25 cellular contexts compared by ENCODE assay signal in genomic region chr19:53608381-53608780, GRCh38. TPM values are rescaled to one million over a fixed set of nuclear protein-coding genes. Genes with fewer than 3 reads are reported as not detected.
DNase-seq lines count a peak whose midpoint lies in the region; ATAC-seq, FAIRE-seq and TF ChIP-seq lines count a peak whose summit lies in the region.
"Had no signal": no experiment of that assay in that cellular context is flagged by ENCODE, and none has a peak within 500 bp of the region (broad histone marks: within the 10 kb centered on the region; RNA-seq: fewer than 3 reads in every experiment).

No MANE protein-coding gene starts in this region.

- no peak overlapping the region for H3K4ac ChIP-seq in H1 (replicated peaks; ENCODE audit: insufficient read length, low read depth, low read length)

- no peak overlapping the region for H4K8ac ChIP-seq in H1 (ENCODE audit: extremely low read depth, insufficient read depth, low read length)

- H4K5ac ChIP-seq in H1 (ENCODE audit: insufficient read length, low read depth, low read length) = no peak overlapping the region

- H3K27ac ChIP-seq in GM23338 (ENCODE audit: low read depth) (no peak overlapping the region), H1 (ENCODE audit: low read depth, low read length) (no peak overlapping the region), uterus (no peak overlapping the region)
- H3K27ac ChIP-seq: BLaER1 had no signal

- H2BK20ac ChIP-seq in H1 (ENCODE audit: low read length) = peak overlapping the region; percentile 40; the same call in 1 of the 2 replicates

- TF ChIP-seq POLR2A in H1 (IDR thresholded peaks at IDR 0.05; ENCODE audit: control extremely low read depth in 1 of 2, low read depth in 2 of 2, low read length in 2 of 2) = no peak
- TF ChIP-seq POLR2A in uterus (IDR thresholded peaks at IDR 0.05) = no peak

- CTCF ChIA-PET in H1 (lab: Charles Lee; ENCODE audit: partially characterized antibody) = interaction anchor here (0.5 to 1.5 kb wide), 5 partner anchors 15 to 559 kb away, joined by 3 to 5 read pairs (median 4); no protein-coding TSS in a partner anchor

- H3K9me2 ChIP-seq in GM23338 (ENCODE audit: insufficient read depth) = no peaks in the 10 kb centered on the region

- H3K9ac ChIP-seq in H1 (replicated peaks in 1 of 4; ENCODE audit: extremely low read depth in 1 of 4, low read depth in 3 of 4, low read length in 3 of 4) = no peak overlapping the region
- H3K9ac ChIP-seq: BLaER1 had no signal

- H3K79me1 ChIP-seq in H1 (ENCODE audit: low read depth, low read length) = no peaks in the 10 kb centered on the region

- H3K4me1 Mint-ChIP-seq in GM23338 = peaks cover 22% of the 10 kb centered on the region
- H3K4me1 Mint-ChIP-seq: CD14-positive monocyte; CD4-positive, alpha-beta memory T cell; CD4-positive, CD25-positive, alpha-beta regulatory T cell; CD8-positive, alpha-beta memory T cell had no signal

- no peak overlapping the region; the same call in 1 of the 2 replicates for H2AK5ac ChIP-seq in H1 (ENCODE audit: low read depth, low read length)

- TF ChIP-seq CTCF in GM23338 (conservative IDR thresholded peaks at IDR 0.05; ENCODE audit: low read depth in 2 of 2) = no peak
- no peak for TF ChIP-seq CTCF in H1 (IDR thresholded peaks at IDR 0.05; ENCODE audit: control extremely low read depth in 1 of 3, insufficient read depth in 1 of 3, low read depth in 1 of 3, low read length in 3 of 3)
- no peak for TF ChIP-seq CTCF in uterus (IDR thresholded peaks at IDR 0.05)

- H4K91ac ChIP-seq in H1 (replicated peaks; ENCODE audit: insufficient read length, low read length) = peak overlapping the region; percentile 20

- no peaks in the 10 kb centered on the region for H3K36me3 Mint-ChIP-seq in GM23338 (ENCODE audit: low read depth)
- H3K36me3 Mint-ChIP-seq: CD14-positive monocyte; CD4-positive, alpha-beta memory T cell; CD4-positive, CD25-positive, alpha-beta regulatory T cell; CD8-positive, alpha-beta memory T cell had no signal

- no peak overlapping the region for H2BK15ac ChIP-seq in H1 (ENCODE audit: low read length)

- H3K79me2 ChIP-seq in GM23338 (replicated peaks; ENCODE audit: insufficient read depth) (no peaks in the 10 kb centered on the region), H1 (ENCODE audit: control insufficient read depth in 1 of 2, insufficient read depth in 2 of 2, low read length in 2 of 2) (no peaks in the 10 kb centered on the region)

- intact Hi-C loops in uterus (cut with DNase I; ENCODE audit: low total_unique reads) = no loop called here

- H3K4me3 Mint-ChIP-seq in GM23338 = no peak overlapping the region
- H3K4me3 Mint-ChIP-seq: CD14-positive monocyte; CD4-positive, alpha-beta memory T cell; CD4-positive, CD25-positive, alpha-beta regulatory T cell; CD8-positive, alpha-beta memory T cell had no signal

- TF ChIP-seq RAD21 in H1 (IDR thresholded peaks at IDR 0.05 in 1 of 2, conservative IDR thresholded peaks at IDR 0.05 in 1 of 2; ENCODE audit: low read depth in 2 of 2, low read length in 2 of 2) = no peak

- H3K56ac ChIP-seq in H1 (replicated peaks; ENCODE audit: insufficient read length, low read depth, low read length) = no peak overlapping the region

- H2BK120ac ChIP-seq in H1 (replicated peaks; ENCODE audit: low read depth, low read length) = peak overlapping the region; percentile 10

- no peaks in the 10 kb centered on the region for H4K20me1 ChIP-seq in GM23338 (replicated peaks; ENCODE audit: insufficient read depth)
- H4K20me1 ChIP-seq in H1 (replicated peaks in 1 of 2; ENCODE audit: control insufficient read depth in 1 of 2, insufficient read depth in 2 of 2, low read length in 2 of 2) = no peaks in the 10 kb centered on the region
- H4K20me1 ChIP-seq: BLaER1 had no signal

- DNase-seq in GM23338 (ENCODE audit: low spot score) (no peak), H1 (ENCODE audit: low read depth in 1 of 2, low spot score in 2 of 2) (no peak), uterus (no peak), T1000 (lab: John Stamatoyannopoulos, UW) (no peak), midbrain (lab: John Stamatoyannopoulos, UW) (no peak)
- DNase-seq: 8988T; ACHN; BE2C; C1 segment of cervical spinal cord; Calu3; CD4-positive, alpha-beta memory T cell; CD4-positive, CD25-positive, alpha-beta regulatory T cell; CD8-positive, alpha-beta memory T cell; COR-L47; DMS79 treated with DMSO at 0.1 percent for 48 hours; GF-D8 had no signal

- H2AFZ ChIP-seq in GM23338 (peak overlapping the region; percentile 83; the same call in 1 of the 2 replicates), H1 (ENCODE audit: low read length) (0 out of 2 replicates have a peak overlapping the region, but pooled peaks have one; percentile 25)

- H3K18ac ChIP-seq in H1 (ENCODE audit: extremely low read depth, low read length) = no peak overlapping the region

- no peak for FAIRE-seq in H1 (lab: Jason Lieb, UNC)
- FAIRE-seq: A204.1, D721Med, G401.6, GM12891, GM19239 had no signal

- H3K9me3 Mint-ChIP-seq in GM23338 = no peaks in the 10 kb centered on the region; the same call in 1 of the 3 replicates

- H3K4me1 ChIP-seq in GM23338 (ENCODE audit: insufficient read depth) = peaks cover 10% of the 10 kb centered on the region; the same call in 1 of the 2 replicates
- peaks cover 0 to 14% (median 5%) of the 10 kb centered on the region in 4 experiments; a peak in 6 of 7 replicates for H3K4me1 ChIP-seq in H1 (replicated peaks in 1 of 4; ENCODE audit: control insufficient read depth in 3 of 4, insufficient read depth in 4 of 4, low read length in 3 of 4)
- H3K4me1 ChIP-seq in uterus = no peaks in the 10 kb centered on the region
- H3K4me1 ChIP-seq: BE2C, BLaER1 had no signal

- H3K23me2 ChIP-seq in H1 (ENCODE audit: low read depth, low read length) = no peaks in the 10 kb centered on the region

- H3K27me3 ChIP-seq in GM23338 (ENCODE audit: insufficient read depth) (no peaks in the 10 kb centered on the region), H1 (replicated peaks in 1 of 4; ENCODE audit: control insufficient read depth in 3 of 4, extremely low read depth in 1 of 4, insufficient read depth in 3 of 4, low read length in 3 of 4) (no peaks in the 10 kb centered on the region), uterus (no peaks in the 10 kb centered on the region)
- H3K27me3 ChIP-seq: BE2C, BLaER1 had no signal

- H3K4me3 ChIP-seq in GM23338 (no peak overlapping the region), H1 (ENCODE audit: extremely low read depth in 1 of 4, insufficient read depth in 2 of 4, low read depth in 3 of 4, low read length in 4 of 4) (no peak overlapping the region), uterus (no peak overlapping the region)
- H3K4me3 ChIP-seq: BLaER1 had no signal

- TF ChIP-seq EP300 in H1 (IDR thresholded peaks at IDR 0.05; ENCODE audit: borderline replicate concordance in 1 of 2, low read depth in 2 of 2, low read length in 2 of 2) = no peak

- no peaks in the 10 kb centered on the region for H3K36me3 ChIP-seq in GM23338 (ENCODE audit: insufficient read depth)
- H3K36me3 ChIP-seq in H1 (ENCODE audit: control insufficient read depth in 2 of 4, insufficient read depth in 4 of 4, low read length in 3 of 4) = no peaks in the 10 kb centered on the region
- no peaks in the 10 kb centered on the region for H3K36me3 ChIP-seq in uterus
- H3K36me3 ChIP-seq: BE2C, BLaER1 had no signal

- H3K23ac ChIP-seq in H1 (ENCODE audit: insufficient read length) = no peak overlapping the region

- H3K14ac ChIP-seq in H1 (ENCODE audit: insufficient read length) = no peak overlapping the region

- H3K4me2 ChIP-seq in GM23338 (no peak overlapping the region), H1 (ENCODE audit: insufficient read depth in 1 of 2, low read depth in 2 of 2, low read length in 2 of 2) (no peak overlapping the region)
- H3K4me2 ChIP-seq: BLaER1 had no signal

- H3K9me3 ChIP-seq in H1 (ENCODE audit: insufficient read depth in 2 of 2, low read depth in 1 of 2, low read length in 1 of 2) = no peaks in the 10 kb centered on the region
- H3K9me3 ChIP-seq in uterus = no peaks in the 10 kb centered on the region
- H3K9me3 ChIP-seq: BE2C had no signal

- H2BK12ac ChIP-seq in H1 (ENCODE audit: low read depth, low read length) = peak overlapping the region; percentile 1; the same call in 1 of the 2 replicates

- ATAC-seq in GM23338 = no peak

- 91% methylated on average over 12 of the region's 12 CpGs; no CpG with 5 or more reads in 1 of the 2 experiments for WGBS in H1 (ENCODE audit: extremely low coverage in 1 of 2, insufficient coverage in 1 of 2, insufficient read length in 1 of 2, insufficient replicate concordance in 2 of 2, low coverage in 1 of 2, low lambda C conversion rate in 2 of 2, missing lambda C conversion rate in 1 of 2), 2 experiments

- H3K27ac Mint-ChIP-seq in GM23338 = no peak overlapping the region
- H3K27ac Mint-ChIP-seq: CD14-positive monocyte; CD4-positive, alpha-beta memory T cell; CD4-positive, CD25-positive, alpha-beta regulatory T cell; CD8-positive, alpha-beta memory T cell had no signal

- H3K27me3 Mint-ChIP-seq in GM23338 (ENCODE audit: insufficient read depth, low read depth, poor library complexity) = peaks cover 15% of the 10 kb centered on the region
- H3K27me3 Mint-ChIP-seq: CD4-positive, CD25-positive, alpha-beta regulatory T cell had no signal

- no peak overlapping the region; the same call in 1 of the 2 replicates for H2BK5ac ChIP-seq in H1 (ENCODE audit: low read depth, low read length)

- H3F3A ChIP-seq in GM23338 (replicated peaks; ENCODE audit: low read depth) = no peaks in the 10 kb centered on the region

- POLR2A ChIA-PET in H1 (lab: Charles Lee; ENCODE audit: partially characterized antibody) = interaction anchor here (1.5 to 2.5 kb wide), 3 partner anchors 10 to 30 kb away, joined by 3 to 13 read pairs (median 5); no protein-coding TSS in a partner anchor

TF ChIP-seq in H1, 55 proteins besides CTCF, POLR2A, EP300 and RAD21 (continues in another document):
- TF ChIP-seq KDM4A (IDR thresholded peaks at IDR 0.05; ENCODE audit: low read depth, low read length, severe bottlenecking) (no peak), TBP (IDR thresholded peaks at IDR 0.05; ENCODE audit: low read depth, low read length) (no peak), RXRA (IDR thresholded peaks at IDR 0.05; ENCODE audit: insufficient read depth, low read depth, low read length) (no peak)

RNA-seq across cellular contexts. Expression of gene DPRX, which starts 23.4 kb away (rescaled TPM):
- not detected in 2 replicates for total RNA-seq in GM23338 (2014; rRNA removed; shearing (Covaris generic))
- polyA plus RNA-seq in GM23338 (2016; fragmentation: Nextera tagmentation; extraction: Ambion mirVana) (not detected in 2 replicates), H1 (2011; rRNA removed) (not detected in 2 replicates)
- not detected in 2 replicates for total RNA-seq in H1 (2021; fragmentation: NEBNext Ultra II Directional; extraction: Animal tissue kit (Norgen Biotek cat#: 25700))
- polyA plus RNA-seq in H1 (2011; cell fraction: cytosol; rRNA removed) = not detected
- not detected for polyA plus RNA-seq in H1 (2011; cell fraction: nucleus; rRNA removed)
- polyA plus RNA-seq in H1 (2012, experiment 1 of 2) = not detected in 4 replicates
- polyA plus RNA-seq in H1 (2012, experiment 2 of 2) = not detected
- 0.10 TPM for polyA plus RNA-seq in H1 (2013, experiment 1 of 2)
- not detected for polyA plus RNA-seq in H1 (2013, experiment 2 of 2)
- polyA minus RNA-seq in H1 (2011; rRNA and poly(A)+ RNA removed) = not detected in 2 replicates
- not detected for polyA minus RNA-seq in H1 (2011; cell fraction: cytosol; rRNA and poly(A)+ RNA removed)
- polyA minus RNA-seq in H1 (2011; cell fraction: nucleus; rRNA and poly(A)+ RNA removed) = not detected
- total RNA-seq in uterus = not detected
- total RNA-seq: A673; Calu3; CD4-positive, alpha-beta memory T cell; CD4-positive, CD25-positive, alpha-beta regulatory T cell; CD8-positive, alpha-beta memory T cell had no signal
- polyA plus RNA-seq: AG04450; CD14-positive monocyte; CD4-positive, alpha-beta memory T cell; CD4-positive, CD25-positive, alpha-beta regulatory T cell; CD8-positive, alpha-beta memory T cell had no signal
